Comparison of ENCODE assay signal across 8 cellular contexts in the genomic region with DNA sequence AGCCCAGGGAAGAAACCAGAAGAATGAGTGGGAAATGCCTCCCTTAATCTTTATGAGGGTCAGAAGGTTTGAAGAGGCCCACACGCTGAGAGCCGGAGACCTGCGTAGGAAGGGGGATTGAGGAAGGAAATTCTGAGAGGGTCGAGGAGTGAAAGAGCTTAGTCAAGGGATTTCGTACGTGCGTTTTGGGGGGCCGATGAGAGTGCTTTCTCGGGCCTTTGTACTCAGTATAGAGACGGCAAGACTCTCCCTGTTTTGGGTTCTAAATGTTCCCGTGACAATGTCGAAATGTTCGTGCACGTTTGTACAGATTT. TPM values are rescaled to one million over a fixed set of nuclear protein-coding genes. Genes with fewer than 3 reads are reported as not detected.
DNase-seq lines count a peak whose midpoint lies in the region; ATAC-seq and TF ChIP-seq lines count a peak whose summit lies in the region.

No MANE protein-coding gene starts in this region.

- peaks cover 24% of the 10 kb centered on the region for H3K4me1 Mint-ChIP-seq in activated CD4-positive, alpha-beta T cell treated with anti-CD3 and anti-CD28 coated beads for 36 hours

- H3K4me1 ChIP-seq in iPS-18a (ENCODE audit: control insufficient read depth, low read depth, low read length): peaks cover 8% of the 10 kb centered on the region
- peaks cover 28 to 42% of the 10 kb centered on the region in 2 donors for H3K4me1 ChIP-seq in thoracic aorta (ENCODE audit: control insufficient read depth in 1 of 2, low read depth in 2 of 2)

- CTCF ChIA-PET in activated CD4-positive, alpha-beta T cell treated with anti-CD3 and anti-CD28 coated beads for 36 hours (lab: Charles Lee): interaction anchor here (0.6 to 1.2 kb wide), 2 partner anchors 10 to 408 kb away, joined by 3 to 5 read pairs; no protein-coding TSS in a partner anchor
- CTCF ChIA-PET in RWPE1 (lab: Yijun Ruan, JAX): interaction anchor here (0.6 to 0.9 kb wide), 2 partner anchors 49 to 629 kb away, joined by 3 read pairs; no protein-coding TSS in a partner anchor

- DNase-seq in activated CD4-positive, alpha-beta T cell treated with anti-CD3 and anti-CD28 coated beads for 36 hours: no peak
- DNase-seq in activated CD4-positive, alpha-beta T cell treated with anti-CD3 and anti-CD28 coated beads, Interleukin-2, amount 50 U/mL, for 1 hour: no peak
- no peak for DNase-seq in RWPE1 (ENCODE audit: low spot score)
- no peak for DNase-seq in thoracic aorta (ENCODE audit: low spot score)
- no peak for DNase-seq in NCI-H187 treated with DMSO at 0.1 percent for 48 hours (lab: John Stamatoyannopoulos, UW)
- no peak for DNase-seq in NCI-H2171 treated with DMSO at 0.1 percent for 48 hours (lab: John Stamatoyannopoulos, UW)

- H3K27me3 Mint-ChIP-seq in activated CD4-positive, alpha-beta T cell treated with anti-CD3 and anti-CD28 coated beads for 36 hours: no peaks in the 10 kb centered on the region

- peaks cover 19% of the 10 kb centered on the region for H3K36me3 Mint-ChIP-seq in activated CD4-positive, alpha-beta T cell treated with anti-CD3 and anti-CD28 coated beads for 36 hours (ENCODE audit: low read depth)

- H3K9me3 ChIP-seq in iPS-18a (ENCODE audit: control insufficient read depth, low read depth, low read length) (no peaks in the 10 kb centered on the region), thoracic aorta (no peaks in the 10 kb centered on the region)

- H3K27ac Mint-ChIP-seq in activated CD4-positive, alpha-beta T cell treated with anti-CD3 and anti-CD28 coated beads for 36 hours: no peak overlapping the region

- H3K36me3 ChIP-seq in iPS-18a (ENCODE audit: control insufficient read depth, low read depth, low read length): peaks cover 9% of the 10 kb centered on the region
- no peaks in the 10 kb centered on the region for H3K36me3 ChIP-seq in thoracic aorta

- POLR2A ChIA-PET in activated CD4-positive, alpha-beta T cell treated with anti-CD3 and anti-CD28 coated beads for 36 hours (lab: Charles Lee): interaction anchor here (0.6 to 3.1 kb wide), 4 partner anchors 11 to 559 kb away, joined by 3 to 21 read pairs (median 4); a partner anchor contains a TSS
- POLR2A ChIA-PET in RWPE1 (lab: Yijun Ruan, JAX; ENCODE audit: low non-redundant PET): interaction anchor here (1.2 kb wide), 1 partner anchor 144 kb away, joined by 3 read pairs; no protein-coding TSS in a partner anchor

- H3K4me3 Mint-ChIP-seq in activated CD4-positive, alpha-beta T cell treated with anti-CD3 and anti-CD28 coated beads for 36 hours: no peak overlapping the region

- H3K9ac ChIP-seq in iPS-18a (ENCODE audit: low read length): peak overlapping the region; percentile 98

- H3K9me3 Mint-ChIP-seq in activated CD4-positive, alpha-beta T cell treated with anti-CD3 and anti-CD28 coated beads for 36 hours (ENCODE audit: low read depth): no peaks in the 10 kb centered on the region

- no peak for TF ChIP-seq CTCF in RWPE1 (conservative IDR thresholded peaks at IDR 0.05; ENCODE audit: low read depth)
- no peak for TF ChIP-seq CTCF in thoracic aorta (IDR thresholded peaks at IDR 0.05)

- H3K27me3 ChIP-seq in iPS-18a (ENCODE audit: control insufficient read depth, insufficient read depth, low read length) (no peaks in the 10 kb centered on the region), thoracic aorta (replicated peaks; ENCODE audit: insufficient read depth) (no peaks in the 10 kb centered on the region)

- H3K4me3 ChIP-seq in iPS-18a (ENCODE audit: low read length) (peak overlapping the region; percentile 97), thoracic aorta (peak overlapping the region; percentile 95)

- intact Hi-C loops in activated CD4-positive, alpha-beta T cell treated with anti-CD3 and anti-CD28 coated beads for 36 hours (cut with DNase I, micrococcal nuclease): loop anchor here (1.0 to 10.0 kb wide), 10 partner anchors 163 to 1656 kb away; a partner anchor contains a TSS

- peak; percentile 6 for ATAC-seq in activated CD4-positive, alpha-beta T cell treated with anti-CD3 and anti-CD28 coated beads for 36 hours
- no peak for ATAC-seq in thoracic aorta (ENCODE audit: insufficient number of reproducible peaks, low FRiP score, low read depth)
- no peak for ATAC-seq in GM21737 (IDR thresholded peaks at IDR 0.05; ENCODE audit: unreplicated experiment)

- H3K27ac ChIP-seq in RWPE1 (peak overlapping the region; percentile 77), iPS-18a (ENCODE audit: low read length) (peak overlapping the region; percentile 99), thoracic aorta (peak overlapping the region; percentile 93 to 95)

RNA-seq across cellular contexts. Expression of a gene that starts 0.5 kb away (rescaled TPM):
- total RNA-seq in activated CD4-positive, alpha-beta T cell treated with anti-CD3 and anti-CD28 coated beads for 36 hours: 100 to 1,000 TPM; 142 to 193 TPM
- 100 to 1,000 TPM; 104 to 161 TPM for total RNA-seq in thoracic aorta
